In the genomic region with DNA sequence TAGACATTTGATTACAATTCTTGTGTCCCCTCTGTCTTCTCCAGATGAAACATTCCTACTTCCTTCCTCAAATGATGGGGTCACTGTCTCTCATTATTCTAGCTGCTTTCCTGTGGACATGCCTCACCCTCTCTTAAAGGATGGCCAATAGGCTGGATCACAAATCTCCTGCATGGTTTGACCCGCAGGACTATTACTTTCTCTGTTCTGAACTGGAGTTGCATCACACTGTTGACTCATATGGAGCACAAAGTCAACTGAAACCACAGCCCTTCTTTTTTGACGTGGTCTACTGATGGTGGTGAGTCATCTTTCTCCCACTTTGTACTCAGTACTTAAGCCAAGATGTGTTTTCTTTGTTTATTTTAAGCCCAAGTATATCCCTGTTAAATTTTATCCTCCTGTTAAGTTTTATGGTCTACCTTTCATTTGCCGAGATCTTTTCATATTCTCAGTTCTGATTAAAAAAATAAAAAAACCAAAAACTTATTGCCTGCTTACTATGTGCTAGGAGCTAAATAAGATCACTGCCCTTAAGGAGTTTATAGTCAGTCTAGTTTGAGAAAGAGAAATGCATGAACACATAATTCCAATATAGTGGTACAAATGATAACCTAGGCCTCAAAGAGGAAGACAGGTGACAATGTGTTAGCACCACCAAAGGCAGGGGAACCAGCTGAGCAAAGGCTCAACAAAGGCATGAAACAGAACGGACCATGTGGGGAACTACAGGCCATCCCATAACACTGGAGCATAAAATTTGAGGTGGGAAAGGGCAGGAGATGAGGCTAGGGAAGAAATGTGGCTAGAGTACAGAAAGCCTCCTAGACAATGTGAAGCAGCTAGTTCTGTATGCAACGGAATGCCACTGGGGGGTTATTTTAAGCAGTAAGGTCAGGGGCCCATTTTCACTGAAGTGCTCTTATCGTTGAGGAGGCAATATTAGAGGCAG, we compare ENCODE assay signal across 8 cellular contexts.
DNase-seq lines count a peak whose midpoint lies in the region; ATAC-seq, FAIRE-seq and TF ChIP-seq lines count a peak whose summit lies in the region.

No MANE protein-coding gene starts in this region.

- no peak overlapping the region for H4K91ac ChIP-seq in H1 (replicated peaks; ENCODE audit: insufficient read length, low read length)

- DNase-seq in Daoy (ENCODE audit: low read depth) (peak; percentile 91), T-helper 17 cell (no peak), H1 (ENCODE audit: low read depth in 1 of 2, low spot score in 2 of 2) (no peak), natural killer cell (no peak), NCI-H2171 (lab: John Stamatoyannopoulos, UW) (no peak), posterior vena cava (ENCODE audit: low spot score) (no peak)

- no peak for TF ChIP-seq RAD21 in H1 (IDR thresholded peaks at IDR 0.05 in 1 of 2, conservative IDR thresholded peaks at IDR 0.05 in 1 of 2; ENCODE audit: low read depth in 2 of 2, low read length in 2 of 2)

- H3K56ac ChIP-seq in H1 (replicated peaks; ENCODE audit: insufficient read length, low read depth, low read length) = no peak overlapping the region

- peak; percentile 95 for ATAC-seq in GM19468 (IDR thresholded peaks at IDR 0.05; ENCODE audit: extremely low read depth, unreplicated experiment)
- peak; percentile 98 for ATAC-seq in HG03521 (IDR thresholded peaks at IDR 0.05; ENCODE audit: unreplicated experiment)
- ATAC-seq in T-helper 17 cell = peak; percentile 69
- peak; percentile 89 to 91 (median 90) for ATAC-seq in natural killer cell

- H3K4me2 ChIP-seq in H1 (ENCODE audit: insufficient read depth in 1 of 2, low read depth in 2 of 2, low read length in 2 of 2) = no peak overlapping the region

- CTCF ChIA-PET in H1 (lab: Charles Lee; ENCODE audit: partially characterized antibody) = interaction anchor here (0.5 to 1.6 kb wide), 5 partner anchors 9 to 256 kb away, joined by 3 to 6 read pairs (median 3); no protein-coding TSS in a partner anchor

- no peak overlapping the region for H2AFZ ChIP-seq in H1 (ENCODE audit: low read length)

- no peaks in the 10 kb centered on the region for H3K9me3 Mint-ChIP-seq in natural killer cell

- no peaks in the 10 kb centered on the region for H3K27me3 Mint-ChIP-seq in T-helper 17 cell
- H3K27me3 Mint-ChIP-seq in natural killer cell (ENCODE audit: low read depth in 2 of 2) = no peaks in the 10 kb centered on the region

- no peaks in the 10 kb centered on the region for H3K27me3 ChIP-seq in H1 (replicated peaks in 1 of 4; ENCODE audit: control insufficient read depth in 3 of 4, extremely low read depth in 1 of 4, insufficient read depth in 3 of 4, low read length in 3 of 4)

- H3K4me1 Mint-ChIP-seq in T-helper 17 cell (peaks cover 5% of the 10 kb centered on the region), natural killer cell (peaks cover 15% of the 10 kb centered on the region in 2 donors)

- no peak overlapping the region for H3K9ac ChIP-seq in H1 (replicated peaks in 1 of 4; ENCODE audit: extremely low read depth in 1 of 4, low read depth in 3 of 4, low read length in 3 of 4)

- FAIRE-seq in H1 (lab: Jason Lieb, UNC) = no peak

- no peak for TF ChIP-seq POLR2A in H1 (IDR thresholded peaks at IDR 0.05; ENCODE audit: control extremely low read depth in 1 of 2, low read depth in 2 of 2, low read length in 2 of 2)

- intact Hi-C loops in natural killer cell (cut with micrococcal nuclease) (no loop called here), posterior vena cava (cut with DNase I) (no loop called here)

- TF ChIP-seq CTCF in H1 (IDR thresholded peaks at IDR 0.05; ENCODE audit: control extremely low read depth in 1 of 3, insufficient read depth in 1 of 3, low read depth in 1 of 3, low read length in 3 of 3) (no peak), natural killer cell (IDR thresholded peaks at IDR 0.05) (no peak)

- no peak overlapping the region for H2AK5ac ChIP-seq in H1 (ENCODE audit: low read depth, low read length)

- no peaks in the 10 kb centered on the region for H3K23me2 ChIP-seq in H1 (ENCODE audit: low read depth, low read length)

- no peak overlapping the region for H2BK120ac ChIP-seq in H1 (replicated peaks; ENCODE audit: low read depth, low read length)

- no peak overlapping the region for H3K27ac Mint-ChIP-seq in T-helper 17 cell
- H3K27ac Mint-ChIP-seq in natural killer cell = peak overlapping the region; percentile 27 to 83

- H2BK5ac ChIP-seq in H1 (ENCODE audit: low read depth, low read length) = no peak overlapping the region

- H3K14ac ChIP-seq in H1 (ENCODE audit: insufficient read length) = no peak overlapping the region

- H4K20me1 ChIP-seq in H1 (replicated peaks in 1 of 2; ENCODE audit: control insufficient read depth in 1 of 2, insufficient read depth in 2 of 2, low read length in 2 of 2) = no peaks in the 10 kb centered on the region

- no peak overlapping the region for H3K4ac ChIP-seq in H1 (replicated peaks; ENCODE audit: insufficient read length, low read depth, low read length)

- no peak overlapping the region for H4K8ac ChIP-seq in H1 (ENCODE audit: extremely low read depth, insufficient read depth, low read length)

- H2BK20ac ChIP-seq in H1 (ENCODE audit: low read length) = 0 out of 2 replicates have a peak overlapping the region, but pooled peaks have one; percentile 27

- H3K36me3 Mint-ChIP-seq in T-helper 17 cell (ENCODE audit: low read depth) (peaks cover 7% of the 10 kb centered on the region), natural killer cell (no peaks in the 10 kb centered on the region)

- H3K4me3 Mint-ChIP-seq in T-helper 17 cell = no peak overlapping the region
- no peak overlapping the region for H3K4me3 Mint-ChIP-seq in natural killer cell

- no peak overlapping the region for H2BK15ac ChIP-seq in H1 (ENCODE audit: low read length)

- H4K5ac ChIP-seq in H1 (ENCODE audit: insufficient read length, low read depth, low read length) = no peak overlapping the region

- no peak overlapping the region; a peak in 1 of 8 replicates for H3K4me3 ChIP-seq in H1 (ENCODE audit: extremely low read depth in 1 of 4, insufficient read depth in 2 of 4, low read depth in 3 of 4, low read length in 4 of 4)

- H3K79me2 ChIP-seq in H1 (ENCODE audit: control insufficient read depth in 1 of 2, insufficient read depth in 2 of 2, low read length in 2 of 2) = no peaks in the 10 kb centered on the region

- H3K79me1 ChIP-seq in H1 (ENCODE audit: low read depth, low read length) = no peaks in the 10 kb centered on the region

- TF ChIP-seq EP300 in H1 (IDR thresholded peaks at IDR 0.05; ENCODE audit: borderline replicate concordance in 1 of 2, low read depth in 2 of 2, low read length in 2 of 2) = no peak

- no peaks in the 10 kb centered on the region; a peak in 1 of 8 replicates for H3K36me3 ChIP-seq in H1 (ENCODE audit: control insufficient read depth in 2 of 4, insufficient read depth in 4 of 4, low read length in 3 of 4)

- H3K18ac ChIP-seq in H1 (ENCODE audit: extremely low read depth, low read length) = no peak overlapping the region

- H3K27ac ChIP-seq in H1 (ENCODE audit: low read depth, low read length) = no peak overlapping the region

- no peak overlapping the region for H2BK12ac ChIP-seq in H1 (ENCODE audit: low read depth, low read length)

- POLR2A ChIA-PET in H1 (lab: Charles Lee; ENCODE audit: partially characterized antibody) = interaction anchor here (0.6 kb wide), 1 partner anchor 65 kb away, joined by 3 read pairs; no protein-coding TSS in a partner anchor

- no peaks in the 10 kb centered on the region for H3K4me1 ChIP-seq in H1 (replicated peaks in 1 of 4; ENCODE audit: control insufficient read depth in 3 of 4, insufficient read depth in 4 of 4, low read length in 3 of 4)

- no peaks in the 10 kb centered on the region for H3K9me3 ChIP-seq in T-helper 17 cell (ENCODE audit: control insufficient read depth, low read length, poor library complexity, severe bottlenecking)
- peaks cover 0 to 4% of the 10 kb centered on the region in 2 experiments; a peak in 1 of 4 replicates for H3K9me3 ChIP-seq in H1 (ENCODE audit: insufficient read depth in 2 of 2, low read depth in 1 of 2, low read length in 1 of 2)

- no peak overlapping the region for H3K23ac ChIP-seq in H1 (ENCODE audit: insufficient read length)

- WGBS in H1 (ENCODE audit: extremely low coverage in 1 of 2, insufficient coverage in 1 of 2, insufficient read length in 1 of 2, insufficient replicate concordance in 2 of 2, low coverage in 1 of 2, low lambda C conversion rate in 2 of 2, missing lambda C conversion rate in 1 of 2), 2 experiments = 89% methylated on average over 6 of the region's 6 CpGs; no CpG with 5 or more reads in 1 of the 2 experiments

TF ChIP-seq in H1, 55 proteins besides CTCF, POLR2A, EP300 and RAD21:
- no peak for TF ChIP-seq CREB1 (IDR thresholded peaks at IDR 0.05)
- no peak for TF ChIP-seq TBP (IDR thresholded peaks at IDR 0.05; ENCODE audit: low read depth, low read length)
- TF ChIP-seq HDAC6 (IDR thresholded peaks at IDR 0.05; ENCODE audit: low read depth, low read length) = no peak
- no peak for TF ChIP-seq CBX5 (IDR thresholded peaks at IDR 0.05; ENCODE audit: low read depth, low read length)
- no peak for TF ChIP-seq RFX5 (IDR thresholded peaks at IDR 0.05; ENCODE audit: borderline replicate concordance, low read depth, low read length)
- no peak for TF ChIP-seq YY1 (IDR thresholded peaks at IDR 0.05; ENCODE audit: low read depth, low read length)
- TF ChIP-seq SUZ12 (IDR thresholded peaks at IDR 0.05; ENCODE audit: low read length) = no peak
- no peak for TF ChIP-seq HDAC2 (IDR thresholded peaks at IDR 0.05; ENCODE audit: borderline replicate concordance in 1 of 2, low read depth in 2 of 2, low read length in 2 of 2)
- no peak for TF ChIP-seq BCL11A (IDR thresholded peaks at IDR 0.05; ENCODE audit: low read depth in 2 of 2, low read length in 2 of 2)
- no peak for TF ChIP-seq EGR1 (IDR thresholded peaks at IDR 0.05; ENCODE audit: borderline replicate concordance, low read depth, low read length)
- no peak for TF ChIP-seq GTF2F1 (IDR thresholded peaks at IDR 0.05; ENCODE audit: borderline replicate concordance, low read depth, low read length)
- no peak for TF ChIP-seq JUN (IDR thresholded peaks at IDR 0.05; ENCODE audit: low read depth, low read length)
- no peak for TF ChIP-seq NRF1 (IDR thresholded peaks at IDR 0.05; ENCODE audit: low read depth, low read length)
- no peak for TF ChIP-seq TAF7 (optimal IDR thresholded peaks at IDR 0.05; ENCODE audit: borderline replicate concordance, low read depth, low read length)
- no peak for TF ChIP-seq CHD2 (IDR thresholded peaks at IDR 0.05; ENCODE audit: low read length)
- TF ChIP-seq, protein P1, sequence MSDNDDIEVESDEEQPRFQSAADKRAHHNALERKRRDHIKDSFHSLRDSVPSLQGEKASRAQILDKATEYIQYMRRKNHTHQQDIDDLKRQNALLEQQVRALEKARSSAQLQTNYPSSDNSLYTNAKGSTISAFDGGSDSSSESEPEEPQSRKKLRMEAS (IDR thresholded peaks at IDR 0.05) = no peak
